ENCODE assay signal across 8 cellular contexts in the genomic region with DNA sequence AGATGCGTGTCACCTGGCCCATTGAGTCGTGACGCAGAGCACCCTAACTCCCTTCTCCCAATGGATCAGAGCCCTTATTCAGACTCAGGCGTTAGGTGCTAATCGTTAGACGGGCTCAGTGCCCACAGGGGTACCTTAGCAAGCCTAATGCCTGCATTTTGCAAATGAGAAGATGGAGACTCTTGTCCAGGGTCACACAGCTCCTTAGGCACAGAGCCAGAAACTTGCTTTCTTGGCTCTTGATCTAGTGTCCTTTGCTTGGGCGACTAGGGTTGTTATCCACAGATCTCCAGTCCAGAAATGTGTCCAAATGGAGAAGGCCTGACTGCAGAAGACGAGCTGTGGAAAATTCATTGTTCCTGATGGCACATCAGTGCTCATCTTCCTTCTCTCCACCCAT.
"Had no signal": no experiment of that assay in that cellular context is flagged by ENCODE, and none has a peak within 500 bp of the region (broad histone marks: within the 10 kb centered on the region; RNA-seq: fewer than 3 reads in every experiment).

No MANE protein-coding gene starts in this region.

- H3K4me3 ChIP-seq: GM23338, K562 had no signal

- DNase-seq: H9, HCEC 1CT, IMR-90 had no signal

- FAIRE-seq: H1, H54, HTR-8/SVneo, K562 had no signal

- H3K27ac Mint-ChIP-seq: GM23338, H9 had no signal

- H3K4me3 Mint-ChIP-seq: GM23338, H9 had no signal
